Comparison of ENCODE assay signal across 1 cellular context in genomic region chr7:140635345-140635744, GRCh38.
TF ChIP-seq lines count a peak whose summit lies in the region.

No MANE protein-coding gene starts in this region.

TF ChIP-seq in WTC11, 78 proteins besides CTCF, POLR2A, EP300 and RAD21 (continued from another document):
- TF ChIP-seq, protein P1, sequence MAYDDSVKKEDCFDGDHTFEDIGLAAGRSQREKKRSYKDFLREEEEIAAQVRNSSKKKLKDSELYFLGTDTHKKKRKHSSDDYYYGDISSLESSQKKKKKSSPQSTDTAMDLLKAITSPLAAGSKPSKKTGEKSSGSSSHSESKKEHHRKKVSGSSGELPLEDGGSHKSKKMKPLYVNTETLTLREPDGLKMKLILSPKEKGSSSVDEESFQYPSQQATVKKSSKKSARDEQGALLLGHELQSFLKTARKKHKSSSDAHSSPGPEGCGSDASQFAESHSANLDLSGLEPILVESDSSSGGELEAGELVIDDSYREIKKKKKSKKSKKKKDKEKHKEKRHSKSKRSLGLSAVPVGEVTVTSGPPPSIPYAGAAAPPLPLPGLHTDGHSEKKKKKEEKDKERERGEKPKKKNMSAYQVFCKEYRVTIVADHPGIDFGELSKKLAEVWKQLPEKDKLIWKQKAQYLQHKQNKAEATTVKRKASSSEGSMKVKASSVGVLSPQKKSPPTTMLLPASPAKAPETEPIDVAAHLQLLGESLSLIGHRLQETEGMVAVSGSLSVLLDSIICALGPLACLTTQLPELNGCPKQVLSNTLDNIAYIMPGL (CRISPR knock-in tag; IDR thresholded peaks at IDR 0.05) = no peak
- no peak for TF ChIP-seq ZNF396 (CRISPR knock-in tag; IDR thresholded peaks at IDR 0.05; ENCODE audit: borderline replicate concordance)
- TF ChIP-seq ZNF423 (CRISPR knock-in tag; IDR thresholded peaks at IDR 0.05) = no peak
- TF ChIP-seq, protein P2, sequence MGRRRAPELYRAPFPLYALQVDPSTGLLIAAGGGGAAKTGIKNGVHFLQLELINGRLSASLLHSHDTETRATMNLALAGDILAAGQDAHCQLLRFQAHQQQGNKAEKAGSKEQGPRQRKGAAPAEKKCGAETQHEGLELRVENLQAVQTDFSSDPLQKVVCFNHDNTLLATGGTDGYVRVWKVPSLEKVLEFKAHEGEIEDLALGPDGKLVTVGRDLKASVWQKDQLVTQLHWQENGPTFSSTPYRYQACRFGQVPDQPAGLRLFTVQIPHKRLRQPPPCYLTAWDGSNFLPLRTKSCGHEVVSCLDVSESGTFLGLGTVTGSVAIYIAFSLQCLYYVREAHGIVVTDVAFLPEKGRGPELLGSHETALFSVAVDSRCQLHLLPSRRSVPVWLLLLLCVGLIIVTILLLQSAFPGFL (CRISPR knock-in tag; IDR thresholded peaks at IDR 0.05; ENCODE audit: borderline replicate concordance) = no peak
- TF ChIP-seq NFYB (CRISPR knock-in tag; conservative IDR thresholded peaks at IDR 0.05; ENCODE audit: low read depth) = no peak
